ENCODE assay signal across 19 cellular contexts in the genomic region with DNA sequence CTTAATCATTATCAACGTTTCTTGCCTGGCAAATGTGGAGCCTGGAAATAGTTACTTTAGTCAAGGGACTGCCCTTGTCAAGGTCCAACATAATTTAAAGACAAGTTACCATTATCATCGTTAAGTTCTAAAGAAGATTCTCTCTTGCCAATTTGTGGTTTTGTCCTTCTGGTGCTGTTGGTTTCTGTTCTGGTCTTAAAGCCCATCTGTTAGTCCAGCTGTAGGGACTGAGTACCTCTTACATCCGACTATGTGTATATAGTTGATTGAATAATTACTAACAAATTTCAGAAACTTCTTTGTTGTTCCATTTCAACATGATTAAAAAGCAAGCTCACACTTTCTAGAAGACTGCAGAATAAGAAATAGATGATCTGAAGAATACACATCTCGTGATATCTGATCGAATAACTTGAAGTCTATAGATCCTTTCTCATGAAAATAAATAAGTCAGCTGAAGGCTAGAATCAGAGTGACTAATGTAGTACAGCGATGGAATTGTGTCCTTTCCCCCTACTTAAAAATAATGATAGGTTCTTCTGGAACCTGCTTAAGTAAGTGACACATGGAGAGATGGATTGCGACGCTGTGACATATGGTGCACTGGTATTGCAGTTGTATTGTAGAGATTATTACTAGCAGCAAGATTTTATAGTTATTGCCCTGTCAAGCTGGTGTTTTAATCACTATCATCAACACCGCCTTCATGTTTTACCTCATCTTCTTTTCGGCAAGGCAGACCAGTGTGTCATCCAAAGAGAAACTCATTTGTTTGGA.
DNase-seq lines count a peak whose midpoint lies in the region; ATAC-seq lines count a peak whose summit lies in the region.
"Had no signal": no experiment of that assay in that cellular context is flagged by ENCODE, and none has a peak within 500 bp of the region (broad histone marks: within the 10 kb centered on the region; RNA-seq: fewer than 3 reads in every experiment).

No MANE protein-coding gene starts in this region.

- DNase-seq in KG1 (lab: John Stamatoyannopoulos, UW): peak; percentile 1
- DNase-seq in NCI-H2227 (lab: John Stamatoyannopoulos, UW; ENCODE audit: unreplicated experiment): peak; percentile 54
- peak; percentile 82 for DNase-seq in NCI-H82 treated with DMSO at 0.1 percent for 48 hours (lab: John Stamatoyannopoulos, UW; ENCODE audit: unreplicated experiment)
- DNase-seq in iPS-NIHi7 (ENCODE audit: extremely low spot score): no peak
- no peak for DNase-seq in stimulated activated naive CD4-positive, alpha-beta T cell (lab: John Stamatoyannopoulos, UW)
- DNase-seq: Calu3, Kasumi-1, NCI-H1048, NCI-H187 treated with DMSO at 0.1 percent for 48 hours, NCI-H2171 treated with DMSO at 0.1 percent for 48 hours, NCI-H774, OCI-M1, Peyer's patch, SHP77 treated with DMSO at 0.1 percent for 48 hours, T-helper 1 cell had no signal

- H3K27me3 ChIP-seq in BLaER1 treated with 17β-estradiol and CSF1 and Interleukin-3, amounts not matched to agents 10 nM and 100 nM: no peaks in the 10 kb centered on the region
- H3K27me3 ChIP-seq: Peyer's patch had no signal

- no peaks in the 10 kb centered on the region for H4K20me1 ChIP-seq in BLaER1 treated with 17β-estradiol and CSF1 and Interleukin-3, amounts not matched to agents 10 nM and 100 nM

- peak overlapping the region in 10 of 11 experiments; percentile 23 to 73 (median 64); a peak in 19 of 22 replicates for H3K4me2 ChIP-seq in BLaER1 treated with 17β-estradiol and CSF1 and Interleukin-3, amounts not matched to agents 10 nM and 100 nM
- H3K4me2 ChIP-seq: A549 had no signal

- H3K9ac ChIP-seq in BLaER1 treated with 17β-estradiol and CSF1 and Interleukin-3, amounts not matched to agents 10 nM and 100 nM: no peak overlapping the region

- H3K4me1 ChIP-seq in BLaER1 treated with 17β-estradiol and CSF1 and Interleukin-3, amounts not matched to agents 10 nM and 100 nM: peaks cover 0 to 25% (median 19%) of the 10 kb centered on the region in 10 experiments; a peak in 18 of 20 replicates
- H3K4me1 ChIP-seq: A549, Peyer's patch had no signal

- no peaks in the 10 kb centered on the region for H3K36me3 ChIP-seq in BLaER1 treated with 17β-estradiol and CSF1 and Interleukin-3, amounts not matched to agents 10 nM and 100 nM
- H3K36me3 ChIP-seq: Peyer's patch had no signal

- ATAC-seq in HG02970 (IDR thresholded peaks at IDR 0.05; ENCODE audit: low FRiP score, unreplicated experiment): no peak
- ATAC-seq: A549, HepG2 had no signal

- H3K27ac ChIP-seq in BLaER1 treated with 17β-estradiol and CSF1 and Interleukin-3, amounts not matched to agents 10 nM and 100 nM: peak overlapping the region in 1 of 11 experiments; percentile 35; a peak in 1 of 22 replicates
- H3K27ac ChIP-seq: A549, Peyer's patch had no signal

- no peaks in the 10 kb centered on the region for H3K9me3 ChIP-seq in BLaER1 treated with 17β-estradiol and CSF1 and Interleukin-3, amounts not matched to agents 10 nM and 100 nM (replicated peaks in 1 of 11)
- H3K9me3 ChIP-seq: A549, Peyer's patch had no signal

- no peak overlapping the region for H3K4me3 ChIP-seq in BLaER1 treated with 17β-estradiol and CSF1 and Interleukin-3, amounts not matched to agents 10 nM and 100 nM
- H3K4me3 ChIP-seq: A549, Peyer's patch had no signal

Comparison
In these comparisons a context has a peak if more than half of its experiments do, and no peak if none do; other contexts are left out.
1. DNase-seq: peak in KG1 (single experiment), NCI-H2227 (single experiment) and NCI-H82 treated with DMSO at 0.1 percent for 48 hours (single experiment); none in iPS-NIHi7 (single experiment) and stimulated activated naive CD4-positive, alpha-beta T cell (0 of 6).